In genomic region chr1:6637770-6638169, GRCh38 we compare ENCODE assay signal across 1 cellular context.
TF ChIP-seq lines count a peak whose summit lies in the region.

No MANE protein-coding gene starts in this region.

TF ChIP-seq in IMR-90, 13 proteins besides CTCF, POLR2A, EP300 and RAD21:
- TF ChIP-seq MAFK (IDR thresholded peaks at IDR 0.05; ENCODE audit: low read depth, low read length), result no peak
- TF ChIP-seq USF2 (IDR thresholded peaks at IDR 0.05; ENCODE audit: low read depth, low read length), result no peak
- no peak for TF ChIP-seq RCOR1 (IDR thresholded peaks at IDR 0.05; ENCODE audit: insufficient replicate concordance, low read length)
- TF ChIP-seq BHLHE40 (IDR thresholded peaks at IDR 0.05; ENCODE audit: low read depth, low read length), result no peak
